1 cellular context compared by ENCODE assay signal in the genomic region with DNA sequence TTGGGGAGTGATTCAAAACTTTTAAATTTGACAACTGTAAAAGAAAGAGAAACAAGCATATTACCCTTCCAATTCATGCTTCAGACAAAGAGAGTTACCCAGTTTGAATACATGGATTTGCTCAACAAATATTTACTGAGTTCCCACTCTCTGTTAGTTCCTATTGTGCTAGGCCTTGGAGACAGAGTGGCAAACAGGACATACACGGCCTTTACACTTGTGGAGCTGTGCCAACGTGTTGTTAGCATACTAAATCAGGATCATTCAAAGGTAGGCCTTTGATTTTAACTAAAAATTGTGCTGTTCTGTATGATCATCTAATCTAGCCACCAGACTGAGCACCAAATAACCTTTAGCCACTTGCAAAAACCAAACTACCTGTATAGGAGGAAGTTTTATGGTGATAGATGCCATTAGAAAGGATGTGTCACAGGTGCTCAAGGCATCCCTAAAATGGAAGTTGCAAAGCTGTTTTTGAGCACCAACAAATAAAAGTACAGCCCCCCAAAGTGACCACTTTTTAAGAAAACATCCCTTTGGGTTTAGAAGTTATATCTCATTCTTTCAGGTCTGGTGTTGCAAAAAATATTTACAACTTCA.
TF ChIP-seq lines count a peak whose summit lies in the region.

No MANE protein-coding gene starts in this region.

TF ChIP-seq in HepG2, 621 proteins besides CTCF, POLR2A, EP300 and RAD21 (continued from another document and continues in another):
- TF ChIP-seq ZBTB34 (CRISPR knock-in tag; IDR thresholded peaks at IDR 0.05) (peak; percentile 62; the same call in 1 of the 2 replicates), ZNF232 (CRISPR knock-in tag; IDR thresholded peaks at IDR 0.05; ENCODE audit: borderline replicate concordance) (0 out of 2 replicates have a peak, but pooled peaks have one; percentile 30), ADNP (CRISPR knock-in tag; IDR thresholded peaks at IDR 0.05) (no peak), PHF8 (CRISPR knock-in tag; IDR thresholded peaks at IDR 0.05) (peak; percentile 24; the same call in 1 of the 2 replicates), ZZZ3 (CRISPR knock-in tag; IDR thresholded peaks at IDR 0.05; ENCODE audit: borderline replicate concordance) (peak; percentile 23; the same call in 1 of the 2 replicates), HIVEP1 (CRISPR knock-in tag; IDR thresholded peaks at IDR 0.05) (no peak), ZBTB20 (CRISPR knock-in tag; IDR thresholded peaks at IDR 0.05; ENCODE audit: borderline replicate concordance, low read depth) (peak; percentile 64; the same call in 1 of the 2 replicates), STAT5B (CRISPR knock-in tag; IDR thresholded peaks at IDR 0.05) (no peak), TRIM24 (CRISPR knock-in tag; IDR thresholded peaks at IDR 0.05) (no peak), DBP (CRISPR knock-in tag; IDR thresholded peaks at IDR 0.05; ENCODE audit: not compliant biosample characterization) (no peak), MTF1 (CRISPR knock-in tag; IDR thresholded peaks at IDR 0.05) (no peak), HDAC6 (IDR thresholded peaks at IDR 0.05; ENCODE audit: low read depth, low read length) (no peak), JUNB (CRISPR knock-in tag; IDR thresholded peaks at IDR 0.05; ENCODE audit: borderline replicate concordance) (no peak), IKZF1 (IDR thresholded peaks at IDR 0.05) (no peak), STAG1 (CRISPR knock-in tag; IDR thresholded peaks at IDR 0.05) (peak; percentile 18; the same call in 1 of the 2 replicates), MYC (CRISPR knock-in tag; IDR thresholded peaks at IDR 0.05; ENCODE audit: borderline replicate concordance) (no peak), ZNF552 (CRISPR knock-in tag; IDR thresholded peaks at IDR 0.05; ENCODE audit: borderline replicate concordance) (no peak), SP140L (CRISPR knock-in tag; IDR thresholded peaks at IDR 0.05; ENCODE audit: borderline replicate concordance) (peak; percentile 74; the same call in 1 of the 2 replicates), ZNF10 (CRISPR knock-in tag; IDR thresholded peaks at IDR 0.05; ENCODE audit: borderline replicate concordance, low read depth) (no peak), ZNF709 (CRISPR knock-in tag; IDR thresholded peaks at IDR 0.05) (peak; percentile 57; the same call in 1 of the 2 replicates), ZFP36L2 (CRISPR knock-in tag; IDR thresholded peaks at IDR 0.05) (no peak), ZNF431 (CRISPR knock-in tag; IDR thresholded peaks at IDR 0.05; ENCODE audit: borderline replicate concordance, low read depth) (peak; percentile 59; the same call in 1 of the 2 replicates), SMARCE1 (IDR thresholded peaks at IDR 0.05; ENCODE audit: borderline replicate concordance) (no peak), ATF5 (CRISPR knock-in tag; IDR thresholded peaks at IDR 0.05; ENCODE audit: low read depth) (no peak), EZH2 (conservative IDR thresholded peaks at IDR 0.05; ENCODE audit: low read depth, low read length) (no peak), SSRP1 (CRISPR knock-in tag; IDR thresholded peaks at IDR 0.05) (peak; percentile 56; the same call in 1 of the 2 replicates), NFIC (IDR thresholded peaks at IDR 0.05; ENCODE audit: low read length) (peak; percentile 96), HMGA1 (CRISPR knock-in tag; conservative IDR thresholded peaks at IDR 0.05) (no peak), REL (CRISPR knock-in tag; conservative IDR thresholded peaks at IDR 0.05) (no peak), PHB2 (IDR thresholded peaks at IDR 0.05; ENCODE audit: partially characterized antibody) (no peak), RFXAP (CRISPR knock-in tag; IDR thresholded peaks at IDR 0.05; ENCODE audit: borderline replicate concordance) (peak; percentile 46; the same call in 1 of the 2 replicates), ZSCAN9 (CRISPR knock-in tag; IDR thresholded peaks at IDR 0.05; ENCODE audit: borderline replicate concordance) (peak; percentile 96), ZNF589 (CRISPR knock-in tag; conservative IDR thresholded peaks at IDR 0.05) (no peak), PCBP2 (optimal IDR thresholded peaks at IDR 0.05; ENCODE audit: low read depth, low read length, poor library complexity, severe bottlenecking) (no peak), U2AF2 (IDR thresholded peaks at IDR 0.05; ENCODE audit: low read depth, low read length) (no peak), ZC3H13 (CRISPR knock-in tag; IDR thresholded peaks at IDR 0.05) (no peak), HNRNPLL (IDR thresholded peaks at IDR 0.05; ENCODE audit: low read depth, low read length, poor library complexity, severe bottlenecking) (no peak), MAF1 (CRISPR knock-in tag; IDR thresholded peaks at IDR 0.05; ENCODE audit: borderline replicate concordance) (no peak), ZNF747 (CRISPR knock-in tag; IDR thresholded peaks at IDR 0.05; ENCODE audit: borderline replicate concordance) (no peak), AGO2 (optimal IDR thresholded peaks at IDR 0.05; ENCODE audit: low read depth, low read length) (no peak), HOXA9 (CRISPR knock-in tag; IDR thresholded peaks at IDR 0.05; ENCODE audit: borderline replicate concordance) (no peak), CCDC6 (CRISPR knock-in tag; IDR thresholded peaks at IDR 0.05) (no peak), ZNF275 (CRISPR knock-in tag; IDR thresholded peaks at IDR 0.05; ENCODE audit: borderline replicate concordance) (no peak), SMC3 (IDR thresholded peaks at IDR 0.05; ENCODE audit: low read length) (peak; percentile 35; the same call in 1 of the 2 replicates), NFKB2 (CRISPR knock-in tag; IDR thresholded peaks at IDR 0.05; ENCODE audit: borderline replicate concordance) (no peak), GZF1 (CRISPR knock-in tag; IDR thresholded peaks at IDR 0.05) (no peak), ATF1 (CRISPR knock-in tag; IDR thresholded peaks at IDR 0.05) (peak; percentile 50), CREBL2 (CRISPR knock-in tag; IDR thresholded peaks at IDR 0.05; ENCODE audit: borderline replicate concordance) (no peak), RBFOX2 (IDR thresholded peaks at IDR 0.05; ENCODE audit: low read depth, low read length) (no peak), ZNF607 (CRISPR knock-in tag; IDR thresholded peaks at IDR 0.05; ENCODE audit: borderline replicate concordance) (no peak), ZNF605 (CRISPR knock-in tag; IDR thresholded peaks at IDR 0.05) (no peak), ETV6 (CRISPR knock-in tag; conservative IDR thresholded peaks at IDR 0.05) (no peak), ZBTB7B (CRISPR knock-in tag; IDR thresholded peaks at IDR 0.05) (peak; percentile 48; the same call in 1 of the 2 replicates), WIZ (CRISPR knock-in tag; IDR thresholded peaks at IDR 0.05) (no peak), HDAC1 (CRISPR knock-in tag; IDR thresholded peaks at IDR 0.05) (peak; percentile 97), MBD4 (IDR thresholded peaks at IDR 0.05; ENCODE audit: borderline replicate concordance, low read length) (no peak)
- TF ChIP-seq, protein P1, sequence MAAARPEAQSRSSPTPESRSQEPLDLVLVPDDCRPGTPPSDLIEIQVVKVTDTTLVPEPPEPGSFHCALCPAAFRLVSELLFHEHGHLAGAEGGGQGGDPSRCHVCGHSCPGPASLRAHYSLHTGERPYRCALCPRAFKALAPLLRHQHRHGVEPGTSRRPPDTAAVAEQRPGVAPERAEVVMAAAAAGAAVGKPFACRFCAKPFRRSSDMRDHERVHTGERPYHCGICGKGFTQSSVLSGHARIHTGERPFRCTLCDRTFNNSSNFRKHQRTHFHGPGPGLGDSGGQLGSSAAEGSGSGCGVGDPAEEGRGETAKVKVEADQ (CRISPR knock-in tag; IDR thresholded peaks at IDR 0.05; ENCODE audit: borderline replicate concordance) = 0 out of 2 replicates have a peak, but pooled peaks have one; percentile 21
- TF ChIP-seq, protein P2, sequence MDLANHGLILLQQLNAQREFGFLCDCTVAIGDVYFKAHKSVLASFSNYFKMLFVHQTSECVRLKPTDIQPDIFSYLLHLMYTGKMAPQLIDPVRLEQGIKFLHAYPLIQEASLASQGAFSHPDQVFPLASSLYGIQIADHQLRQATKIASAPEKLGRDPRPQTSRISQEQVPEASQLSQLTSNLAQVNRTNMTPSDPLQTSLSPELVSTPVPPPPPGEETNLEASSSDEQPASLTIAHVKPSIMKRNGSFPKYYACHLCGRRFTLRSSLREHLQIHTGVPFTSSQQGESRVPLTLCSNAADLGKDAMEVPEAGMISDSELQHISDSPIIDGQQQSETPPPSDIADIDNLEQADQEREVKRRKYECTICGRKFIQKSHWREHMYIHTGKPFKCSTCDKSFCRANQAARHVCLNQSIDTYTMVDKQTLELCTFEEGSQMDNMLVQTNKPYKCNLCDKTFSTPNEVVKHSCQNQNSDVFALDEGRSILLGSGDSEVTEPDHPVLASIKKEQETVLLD (CRISPR knock-in tag; IDR thresholded peaks at IDR 0.05; ENCODE audit: low read depth) = no peak
- TF ChIP-seq, protein P3, sequence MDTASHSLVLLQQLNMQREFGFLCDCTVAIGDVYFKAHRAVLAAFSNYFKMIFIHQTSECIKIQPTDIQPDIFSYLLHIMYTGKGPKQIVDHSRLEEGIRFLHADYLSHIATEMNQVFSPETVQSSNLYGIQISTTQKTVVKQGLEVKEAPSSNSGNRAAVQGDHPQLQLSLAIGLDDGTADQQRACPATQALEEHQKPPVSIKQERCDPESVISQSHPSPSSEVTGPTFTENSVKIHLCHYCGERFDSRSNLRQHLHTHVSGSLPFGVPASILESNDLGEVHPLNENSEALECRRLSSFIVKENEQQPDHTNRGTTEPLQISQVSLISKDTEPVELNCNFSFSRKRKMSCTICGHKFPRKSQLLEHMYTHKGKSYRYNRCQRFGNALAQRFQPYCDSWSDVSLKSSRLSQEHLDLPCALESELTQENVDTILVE (CRISPR knock-in tag; IDR thresholded peaks at IDR 0.05) = no peak
- TF ChIP-seq, protein P4, sequence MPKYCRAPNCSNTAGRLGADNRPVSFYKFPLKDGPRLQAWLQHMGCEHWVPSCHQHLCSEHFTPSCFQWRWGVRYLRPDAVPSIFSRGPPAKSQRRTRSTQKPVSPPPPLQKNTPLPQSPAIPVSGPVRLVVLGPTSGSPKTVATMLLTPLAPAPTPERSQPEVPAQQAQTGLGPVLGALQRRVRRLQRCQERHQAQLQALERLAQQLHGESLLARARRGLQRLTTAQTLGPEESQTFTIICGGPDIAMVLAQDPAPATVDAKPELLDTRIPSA (CRISPR knock-in tag; IDR thresholded peaks at IDR 0.05; ENCODE audit: borderline replicate concordance) = no peak
- TF ChIP-seq, protein P5, sequence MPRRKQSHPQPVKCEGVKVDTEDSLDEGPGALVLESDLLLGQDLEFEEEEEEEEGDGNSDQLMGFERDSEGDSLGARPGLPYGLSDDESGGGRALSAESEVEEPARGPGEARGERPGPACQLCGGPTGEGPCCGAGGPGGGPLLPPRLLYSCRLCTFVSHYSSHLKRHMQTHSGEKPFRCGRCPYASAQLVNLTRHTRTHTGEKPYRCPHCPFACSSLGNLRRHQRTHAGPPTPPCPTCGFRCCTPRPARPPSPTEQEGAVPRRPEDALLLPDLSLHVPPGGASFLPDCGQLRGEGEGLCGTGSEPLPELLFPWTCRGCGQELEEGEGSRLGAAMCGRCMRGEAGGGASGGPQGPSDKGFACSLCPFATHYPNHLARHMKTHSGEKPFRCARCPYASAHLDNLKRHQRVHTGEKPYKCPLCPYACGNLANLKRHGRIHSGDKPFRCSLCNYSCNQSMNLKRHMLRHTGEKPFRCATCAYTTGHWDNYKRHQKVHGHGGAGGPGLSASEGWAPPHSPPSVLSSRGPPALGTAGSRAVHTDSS (CRISPR knock-in tag; conservative IDR thresholded peaks at IDR 0.05) = no peak
- TF ChIP-seq, protein P6, sequence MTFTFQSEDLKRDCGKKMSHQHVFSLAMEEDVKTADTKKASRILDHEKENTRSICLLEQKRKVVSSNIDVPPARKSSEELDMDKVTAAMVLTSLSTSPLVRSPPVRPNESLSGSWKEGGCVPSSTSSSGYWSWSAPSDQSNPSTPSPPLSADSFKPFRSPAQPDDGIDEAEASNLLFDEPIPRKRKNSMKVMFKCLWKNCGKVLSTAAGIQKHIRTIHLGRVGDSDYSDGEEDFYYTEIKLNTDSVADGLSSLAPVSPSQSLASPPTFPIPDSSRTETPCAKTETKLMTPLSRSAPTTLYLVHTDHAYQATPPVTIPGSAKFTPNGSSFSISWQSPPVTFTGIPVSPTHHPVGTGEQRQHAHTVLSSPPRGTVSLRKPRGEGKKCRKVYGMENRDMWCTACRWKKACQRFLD (CRISPR knock-in tag; IDR thresholded peaks at IDR 0.05; ENCODE audit: borderline replicate concordance) = no peak
- TF ChIP-seq, protein P7, sequence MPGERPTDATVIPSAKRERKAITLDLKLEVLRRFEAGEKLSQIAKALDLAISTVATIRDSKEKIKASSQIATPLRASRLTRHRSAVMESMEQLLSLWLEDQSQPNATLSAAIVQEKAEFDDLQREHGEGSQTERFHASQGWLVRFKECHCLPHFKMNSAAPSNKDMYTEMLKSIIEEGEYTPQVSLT (CRISPR knock-in tag; IDR thresholded peaks at IDR 0.05; ENCODE audit: borderline replicate concordance, low read depth) = no peak
